ENCODE assay signal across 17 cellular contexts in the genomic region with DNA sequence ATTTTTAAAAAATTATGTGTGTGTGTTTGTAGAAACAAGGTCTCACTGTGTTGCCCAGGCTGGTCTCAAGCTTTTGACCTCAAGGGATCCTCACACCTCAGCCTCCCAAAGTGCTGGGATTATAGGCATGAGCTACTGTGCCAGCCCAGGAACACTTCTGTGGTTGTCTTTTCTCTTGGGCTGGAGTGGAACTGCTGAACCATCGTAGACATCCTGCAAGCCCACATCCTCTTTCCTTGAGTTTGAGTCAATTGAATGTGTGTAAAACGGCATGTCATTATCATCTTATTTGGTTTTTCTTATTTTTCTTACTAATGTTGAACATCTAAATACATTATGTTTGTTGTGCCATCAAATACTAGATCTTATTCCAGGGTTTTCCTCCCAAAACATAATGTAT.
"Had no signal": no experiment of that assay in that cellular context is flagged by ENCODE, and none has a peak within 500 bp of the region (broad histone marks: within the 10 kb centered on the region; RNA-seq: fewer than 3 reads in every experiment).

No MANE protein-coding gene starts in this region.

- FAIRE-seq: kidney had no signal

- ATAC-seq: effector memory CD8-positive, alpha-beta T cell; stimulated activated naive CD8-positive, alpha-beta T cell treated with anti-CD3 and anti-CD28 coated beads, Interleukin-15, amount 100 ng/mL, for 72 hours had no signal

- H3K27ac Mint-ChIP-seq: activated T-helper 1 cell treated with anti-CD3 and anti-CD28 coated beads, Interleukin-12 subunit alpha, Interleukin-12 subunit beta, Interleukin-2, Interleukin-4 antibody, amounts not matched to agents 30 ng/mL and 10 ng/mL and 1 ng/mL, durations not matched to agents 14 hours and 24 hours and 36 hours; dendritic cell treated with granulocyte-macrophage colony-stimulating factor and Interleukin-4, amounts not matched to agents 40 ng/mL and 50 ng/mL, for 4 days; memory B cell; stimulated activated naive CD8-positive, alpha-beta T cell treated with anti-CD3 and anti-CD28 coated beads, Interleukin-15, amount 100 ng/mL, for 72 hours had no signal

- DNase-seq: activated CD4-positive, alpha-beta T cell treated with anti-CD3 and anti-CD28 coated beads, Interleukin-2, amount 50 U/mL, for 4 hours; activated CD4-positive, CD25-positive, alpha-beta regulatory T cell treated with anti-CD3 and anti-CD28 coated beads, Interleukin-2, amount 50 U/mL, for 72 hours; activated CD8-positive, alpha-beta memory T cell treated with anti-CD3 and anti-CD28 coated beads, Interleukin-2, amount 50 U/mL, for 4 hours; activated naive CD4-positive, alpha-beta T cell treated with Interleukin-2 at 50 U/mL for 16 hours; effector memory CD8-positive, alpha-beta T cell; kidney; left ventricle myocardium inferior; stimulated activated CD4-positive, alpha-beta T cell treated with anti-CD3 and anti-CD28 coated beads, Interleukin-2, amount 100 ng/mL, for 48 hours; stimulated activated naive CD8-positive, alpha-beta T cell treated with anti-CD3 and anti-CD28 coated beads, Interleukin-15, amount 100 ng/mL, for 72 hours; testis; uterus had no signal

- H3K4me3 Mint-ChIP-seq: activated T-helper 1 cell treated with anti-CD3 and anti-CD28 coated beads, Interleukin-12 subunit alpha, Interleukin-12 subunit beta, Interleukin-2, Interleukin-4 antibody, amounts not matched to agents 30 ng/mL and 10 ng/mL and 1 ng/mL, durations not matched to agents 14 hours and 24 hours and 36 hours; central memory CD8-positive, alpha-beta T cell; dendritic cell treated with granulocyte-macrophage colony-stimulating factor and Interleukin-4, amounts not matched to agents 40 ng/mL and 50 ng/mL, for 4 days; memory B cell; neural crest cell; stimulated activated naive CD8-positive, alpha-beta T cell treated with anti-CD3 and anti-CD28 coated beads, Interleukin-15, amount 100 ng/mL, for 72 hours had no signal

- H3K9me3 Mint-ChIP-seq: activated T-helper 1 cell treated with anti-CD3 and anti-CD28 coated beads, Interleukin-12 subunit alpha, Interleukin-12 subunit beta, Interleukin-2, Interleukin-4 antibody, amounts not matched to agents 30 ng/mL and 10 ng/mL and 1 ng/mL, durations not matched to agents 14 hours and 24 hours and 36 hours; central memory CD8-positive, alpha-beta T cell; dendritic cell treated with granulocyte-macrophage colony-stimulating factor and Interleukin-4, amounts not matched to agents 40 ng/mL and 50 ng/mL, for 4 days; effector memory CD8-positive, alpha-beta T cell; memory B cell; neural crest cell; stimulated activated naive CD8-positive, alpha-beta T cell treated with anti-CD3 and anti-CD28 coated beads, Interleukin-15, amount 100 ng/mL, for 72 hours had no signal

- H3K27me3 Mint-ChIP-seq: central memory CD8-positive, alpha-beta T cell; dendritic cell treated with granulocyte-macrophage colony-stimulating factor and Interleukin-4, amounts not matched to agents 40 ng/mL and 50 ng/mL, for 4 days; effector memory CD8-positive, alpha-beta T cell; memory B cell; stimulated activated naive CD8-positive, alpha-beta T cell treated with anti-CD3 and anti-CD28 coated beads, Interleukin-15, amount 100 ng/mL, for 72 hours had no signal

- H3K27me3 ChIP-seq: ovary, testis, uterus had no signal

- H3K36me3 ChIP-seq: ovary, uterus had no signal

- H3K4me3 ChIP-seq: left ventricle myocardium inferior, ovary, testis, uterus had no signal

- H3K27ac ChIP-seq: left ventricle myocardium inferior, ovary, testis, uterus had no signal

- H3K4me1 ChIP-seq: uterus had no signal

- H3K9me3 ChIP-seq: left ventricle myocardium inferior, ovary, testis, uterus had no signal
